In genomic region chr12:111907740-111908139, GRCh38 we compare ENCODE assay signal across 7 cellular contexts.
"Had no signal": no experiment of that assay in that cellular context is flagged by ENCODE, and none has a peak within 500 bp of the region (broad histone marks: within the 10 kb centered on the region; RNA-seq: fewer than 3 reads in every experiment).

No MANE protein-coding gene starts in this region.

- FAIRE-seq: HepG2, HTR-8/SVneo had no signal

- H3K4me1 Mint-ChIP-seq: IgD-negative memory B cell had no signal

- H3K27ac ChIP-seq: HL-60 had no signal

- H3K27me3 Mint-ChIP-seq: IgD-negative memory B cell had no signal

- H3K27ac Mint-ChIP-seq: IgD-negative memory B cell had no signal

- H3K4me3 Mint-ChIP-seq: IgD-negative memory B cell had no signal

- DNase-seq: IMR-90, KBM-7, KG1 had no signal

- ATAC-seq: HepG2 had no signal
